ENCODE assay signal across 19 cellular contexts in the genomic region with DNA sequence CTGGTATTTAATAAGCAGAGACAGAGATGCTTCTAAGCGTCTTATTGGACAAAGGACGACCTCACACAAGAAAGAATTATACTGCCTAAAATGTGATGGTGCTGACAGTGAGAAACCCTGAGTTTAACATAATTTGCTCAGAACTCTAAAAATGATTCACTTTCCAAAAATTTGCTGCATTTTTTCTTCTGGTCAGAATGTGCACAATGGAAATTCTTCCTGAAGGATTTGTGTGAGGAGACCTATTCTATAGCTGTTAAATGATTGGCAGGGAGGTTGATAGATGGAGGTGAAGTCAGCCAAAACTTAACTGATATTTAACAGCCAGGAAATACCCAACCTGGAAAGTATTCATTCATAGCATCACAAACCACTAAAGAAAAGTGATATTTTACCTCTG. TPM values are rescaled to one million over a fixed set of nuclear protein-coding genes. Genes with fewer than 3 reads are reported as not detected.
DNase-seq lines count a peak whose midpoint lies in the region; ATAC-seq and TF ChIP-seq lines count a peak whose summit lies in the region.
"Had no signal": no experiment of that assay in that cellular context is flagged by ENCODE, and none has a peak within 500 bp of the region (broad histone marks: within the 10 kb centered on the region; RNA-seq: fewer than 3 reads in every experiment).

No MANE protein-coding gene starts in this region.

- ATAC-seq in HG02571 (IDR thresholded peaks at IDR 0.05; ENCODE audit: unreplicated experiment): no peak
- no peak for ATAC-seq in HG02885 (IDR thresholded peaks at IDR 0.05; ENCODE audit: poor library complexity, unreplicated experiment)
- ATAC-seq: GM12878, K562 had no signal

- no peak for TF ChIP-seq POLR2A in Peyer's patch (IDR thresholded peaks at IDR 0.05)

- peak; percentile 15 for DNase-seq in GM04503 (ENCODE audit: low read depth)
- DNase-seq in NCI-H226: peak; percentile 49
- peak; percentile 3 for DNase-seq in fibroblast of pulmonary artery (ENCODE audit: low read depth)
- peak; percentile 1 for DNase-seq in retina
- no peak for DNase-seq in HAP-1 (ENCODE audit: low spot score in 2 of 2)
- DNase-seq in Peyer's patch: no peak
- DNase-seq: DMS79 treated with DMSO at 0.1 percent for 48 hours, GDM1, MV-4-11, NCI-H1694 treated with DMSO at 0.1 percent for 48 hours, NCI-H2107, NCI-H2227 treated with DMSO at 0.1 percent for 48 hours, NCI-H524 treated with DMSO at 0.1 percent for 48 hours had no signal

- H3K27me3 ChIP-seq in HAP-1 (ENCODE audit: low read depth) (no peaks in the 10 kb centered on the region), Peyer's patch (no peaks in the 10 kb centered on the region)
- H3K27me3 ChIP-seq: SJSA1 had no signal

- in situ Hi-C loops in HAP-1 (cut with MboI; ENCODE audit: low sequenced_read_pairs): no loop called here

- no peak for TF ChIP-seq CTCF in fibroblast of pulmonary artery (IDR thresholded peaks at IDR 0.05; ENCODE audit: low read length, missing control alignments)
- TF ChIP-seq CTCF in Peyer's patch (IDR thresholded peaks at IDR 0.05): no peak

- H3K4me3 ChIP-seq in fibroblast of pulmonary artery (replicated peaks; ENCODE audit: low read depth, low read length) (no peak overlapping the region), HAP-1 (no peak overlapping the region), Peyer's patch (no peak overlapping the region)
- H3K4me3 ChIP-seq: GM12878, K562, SJSA1 had no signal

- no peaks in the 10 kb centered on the region for H3K36me3 ChIP-seq in HAP-1 (replicated peaks)
- H3K36me3 ChIP-seq in Peyer's patch: no peaks in the 10 kb centered on the region
- H3K36me3 ChIP-seq: SJSA1 had no signal

- no peak overlapping the region for H3K27ac ChIP-seq in Peyer's patch
- H3K27ac ChIP-seq: SJSA1 had no signal

- H3K9me3 ChIP-seq in HAP-1: no peaks in the 10 kb centered on the region
- no peaks in the 10 kb centered on the region for H3K9me3 ChIP-seq in Peyer's patch
- H3K9me3 ChIP-seq: SJSA1 had no signal

- H3K4me1 ChIP-seq in HAP-1 (no peaks in the 10 kb centered on the region), Peyer's patch (no peaks in the 10 kb centered on the region)
- H3K4me1 ChIP-seq: SJSA1 had no signal

RNA-seq across cellular contexts. Expression of a gene that starts 1.7 kb away (rescaled TPM):
- total RNA-seq in Peyer's patch: not detected
- total RNA-seq: GM12878, H4, SJSA1 had no signal

Comparison
In these comparisons a context has a peak if more than half of its experiments do, and no peak if none do; other contexts are left out.
1. DNase-seq: peak in GM04503 (single experiment), NCI-H226 (single experiment), fibroblast of pulmonary artery (single experiment) and retina (single experiment); none in HAP-1 (0 of 2) and Peyer's patch (0 of 3).